In the genomic region with DNA sequence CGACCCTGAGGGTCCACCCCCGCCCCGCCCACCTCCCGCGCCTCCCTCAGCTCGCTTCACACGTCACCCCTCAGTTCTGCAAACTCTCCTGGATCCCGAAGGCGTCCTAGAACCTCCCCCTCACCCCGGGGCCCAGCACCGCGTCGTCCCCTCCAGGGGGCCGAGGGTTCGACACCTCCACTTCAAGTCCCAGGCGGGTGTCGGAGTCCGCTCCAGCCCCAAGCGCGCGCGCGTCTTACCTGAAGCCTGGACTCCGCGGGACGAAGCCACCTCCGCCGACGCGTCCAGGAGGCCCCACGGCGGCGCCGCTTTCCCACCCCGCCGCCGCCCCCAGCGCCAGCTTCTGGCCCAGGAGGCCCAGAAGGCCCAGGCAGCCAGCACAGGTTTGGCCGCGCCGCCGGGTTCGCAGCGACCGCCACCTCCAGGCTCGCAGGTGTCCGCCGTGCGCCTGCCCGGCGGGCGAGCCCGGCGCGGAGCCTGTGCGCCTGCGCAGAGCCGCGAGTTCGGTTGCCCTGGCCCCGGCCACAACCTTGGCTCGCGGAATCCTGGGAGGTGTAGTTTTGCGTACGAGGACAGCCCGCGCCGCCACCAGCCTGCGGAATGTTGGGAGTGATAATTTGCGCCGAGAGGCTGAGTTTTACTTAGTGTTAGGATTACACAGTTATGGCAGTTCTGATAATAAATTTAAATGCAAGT, we compare ENCODE assay signal across 8 cellular contexts. TPM values are rescaled to one million over a fixed set of nuclear protein-coding genes. Genes with fewer than 3 reads are reported as not detected.
DNase-seq lines count a peak whose midpoint lies in the region; ATAC-seq and TF ChIP-seq lines count a peak whose summit lies in the region.

Gene POMGNT2, minus strand, starts transcription at position 483 of the 696 bp plus-strand sequence. CDS start 24,648 bp downstream, outside the sequence.

- H3K36me3 ChIP-seq in fibroblast of lung (ENCODE audit: control insufficient read depth, insufficient read depth, low read length) = no peaks in the 10 kb centered on the region

- H4K20me1 ChIP-seq in fibroblast of lung (ENCODE audit: control insufficient read depth, extremely low read depth, insufficient read depth, low read length) = no peaks in the 10 kb centered on the region

- H3K4me3 Mint-ChIP-seq in activated T-helper 17 cell treated with anti-CD3 and anti-CD28 coated beads, Interleukin-2, amount 50 U/mL, for 72 hours = peak within 1 kb of the TSS; percentile 66
- H3K4me3 Mint-ChIP-seq in naive B cell = peak within 1 kb of the TSS; percentile 76 to 91 (median 86)

- peak within 1 kb of the TSS; percentile 97 for H3K4me2 ChIP-seq in fibroblast of lung (ENCODE audit: extremely low read depth, insufficient read depth, low read length)

- no peak within 1 kb of the TSS for H3K27ac Mint-ChIP-seq in activated T-helper 17 cell treated with anti-CD3 and anti-CD28 coated beads, Interleukin-2, amount 50 U/mL, for 72 hours
- H3K27ac Mint-ChIP-seq in naive B cell = peak within 1 kb of the TSS in 3 of 6 donors; percentile 11 to 79 (median 60)

- no peaks in the 10 kb centered on the region for H3K36me3 Mint-ChIP-seq in activated T-helper 17 cell treated with anti-CD3 and anti-CD28 coated beads, Interleukin-2, amount 50 U/mL, for 72 hours (ENCODE audit: low read depth)
- H3K36me3 Mint-ChIP-seq in naive B cell = no peaks in the 10 kb centered on the region

- peak; percentile 69 for DNase-seq in COR-L47 (lab: John Stamatoyannopoulos, UW)
- peak; percentile 73 for DNase-seq in Jurkat, Clone E6-1 (ENCODE audit: low read depth, low spot score)
- peak; percentile 80 for DNase-seq in RPMI7951 (ENCODE audit: low read depth)
- peak; percentile 66 to 79 for DNase-seq in fibroblast of lung (ENCODE audit: low read depth in 2 of 2)
- peak; percentile 81 for DNase-seq in naive B cell
- DNase-seq in stimulated activated CD8-positive, alpha-beta memory T cell treated with anti-CD3 and anti-CD28 coated beads, Interleukin-7, amount 100 ng/mL, for 4 hours (ENCODE audit: low read depth in 2 of 2) = peak; percentile 69 to 82

- H3K9ac ChIP-seq in fibroblast of lung (ENCODE audit: insufficient read depth, low read length) = peak within 1 kb of the TSS; percentile 51

- H3K4me1 Mint-ChIP-seq in activated T-helper 17 cell treated with anti-CD3 and anti-CD28 coated beads, Interleukin-2, amount 50 U/mL, for 72 hours = peaks cover 9% of the 10 kb centered on the region
- H3K4me1 Mint-ChIP-seq in naive B cell = peaks cover 0 to 16% (median 3%) of the 10 kb centered on the region in 3 donors

- H3K27ac ChIP-seq in fibroblast of lung (ENCODE audit: insufficient read depth, low read length) = no peak within 1 kb of the TSS

- H3K4me1 ChIP-seq in fibroblast of lung (ENCODE audit: control insufficient read depth, extremely low read depth, insufficient read depth, low read length) = peaks cover 3% of the 10 kb centered on the region

- H3K27me3 Mint-ChIP-seq in activated T-helper 17 cell treated with anti-CD3 and anti-CD28 coated beads, Interleukin-2, amount 50 U/mL, for 72 hours = peaks cover 3% of the 10 kb centered on the region
- H3K27me3 Mint-ChIP-seq in naive B cell = peaks cover 0 to 6% (median 3%) of the 10 kb centered on the region in 3 donors

- no peaks in the 10 kb centered on the region for H3K9me3 ChIP-seq in fibroblast of lung (ENCODE audit: control insufficient read depth, insufficient read depth, low read depth, low read length)

- H3K27me3 ChIP-seq in fibroblast of lung (ENCODE audit: control insufficient read depth, insufficient read depth, low read length) = no peaks in the 10 kb centered on the region

- H3K9me3 Mint-ChIP-seq in activated T-helper 17 cell treated with anti-CD3 and anti-CD28 coated beads, Interleukin-2, amount 50 U/mL, for 72 hours = no peaks in the 10 kb centered on the region
- H3K9me3 Mint-ChIP-seq in naive B cell = no peaks in the 10 kb centered on the region

- H2AFZ ChIP-seq in fibroblast of lung (ENCODE audit: low read length) = peak within 1 kb of the TSS; percentile 89

- TF ChIP-seq CTCF in fibroblast of lung (conservative IDR thresholded peaks at IDR 0.05 in 1 of 2, IDR thresholded peaks at IDR 0.05 in 1 of 2; ENCODE audit: low read depth in 1 of 2, low read length in 2 of 2) = no peak

- peak; percentile 92 for ATAC-seq in GM21528 (IDR thresholded peaks at IDR 0.05; ENCODE audit: low FRiP score, unreplicated experiment)
- ATAC-seq in activated T-helper 17 cell treated with anti-CD3 and anti-CD28 coated beads, Interleukin-2, amount 50 U/mL, for 72 hours (replicated peaks) = peak; percentile 99
- peak; percentile 96 for ATAC-seq in naive B cell (ENCODE audit: low read depth in 2 of 2)

- peak within 1 kb of the TSS; percentile 69 for H3K4me3 ChIP-seq in Jurkat, Clone E6-1 (ENCODE audit: low read length)
- peak within 1 kb of the TSS; percentile 65 to 78 (median 74) for H3K4me3 ChIP-seq in fibroblast of lung (replicated peaks in 1 of 4; ENCODE audit: control extremely low read depth in 1 of 4, insufficient read depth in 1 of 4, low read depth in 3 of 4, low read length in 4 of 4)

- no peaks in the 10 kb centered on the region for H3K79me2 ChIP-seq in fibroblast of lung (ENCODE audit: control insufficient read depth, insufficient read depth, low read length)

RNA-seq across cellular contexts. Expression of gene POMGNT2, which starts in this region (rescaled TPM):
- polyA plus RNA-seq in Jurkat, Clone E6-1 (2012; ENCODE audit: insufficient read depth, insufficient read length) = 23.0 TPM
- 14.9 and 18.8 TPM in 2 replicates for total RNA-seq in RPMI7951 (2014; rRNA removed; shearing (Covaris generic))
- total RNA-seq in activated T-helper 17 cell treated with anti-CD3 and anti-CD28 coated beads, Interleukin-2, amount 50 U/mL, for 72 hours = 1 to 10 TPM; 3.7 to 4.5 TPM
- 12.7 and 13.1 TPM in 2 replicates for total RNA-seq in fibroblast of lung
- polyA plus RNA-seq in fibroblast of lung (7.9 and 11.5 TPM in 2 replicates), naive B cell (ENCODE audit: low read depth in 6 of 6) (1 to 10 TPM in 5 of 6 donors, not detected in 1; 2.9 to 7.4 (median 6.1) TPM)
- polyA plus RNA-seq in fibroblast of lung (2012) = 7.7 and 10.4 TPM in 2 replicates
- polyA minus RNA-seq in fibroblast of lung (ENCODE audit: low replicate concordance) = 22.6 and 31.3 TPM in 2 replicates
